Comparison of ENCODE assay signal across 1 cellular context in the genomic region with DNA sequence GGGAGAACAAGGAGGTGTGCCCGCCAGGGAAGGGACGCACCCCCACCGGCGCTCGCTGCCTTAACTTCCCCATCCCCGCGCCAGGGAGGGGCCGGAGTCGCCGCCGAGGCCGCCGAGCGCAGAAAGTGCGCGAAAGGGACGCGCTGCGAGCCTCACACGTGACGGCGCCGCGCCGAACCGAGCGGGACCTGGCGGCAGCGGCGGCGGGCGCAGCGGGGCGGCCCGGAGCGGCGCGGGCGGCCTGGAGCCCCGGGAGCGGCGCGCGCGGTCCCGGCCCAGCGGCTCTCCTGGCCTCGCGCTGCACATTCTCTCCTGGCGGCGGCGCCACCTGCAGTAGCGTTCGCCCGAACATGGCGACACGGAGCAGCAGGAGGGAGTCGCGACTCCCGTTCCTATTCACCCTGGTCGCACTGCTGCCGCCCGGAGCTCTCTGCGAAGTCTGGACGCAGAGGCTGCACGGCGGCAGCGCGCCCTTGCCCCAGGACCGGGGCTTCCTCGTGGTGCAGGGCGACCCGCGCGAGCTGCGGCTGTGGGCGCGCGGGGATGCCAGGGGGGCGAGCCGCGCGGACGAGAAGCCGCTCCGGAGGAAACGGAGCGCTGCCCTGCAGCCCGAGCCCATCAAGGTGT.
TF ChIP-seq lines count a peak whose summit lies in the region.

SORL1 (plus strand) TSS at position 333 of the 627 bp plus-strand sequence; CDS start at position 351, 18 bp downstream.

TF ChIP-seq in HepG2, 621 proteins besides CTCF, POLR2A, EP300 and RAD21 (continued from another document and continues in another):
- TF ChIP-seq, protein P1, sequence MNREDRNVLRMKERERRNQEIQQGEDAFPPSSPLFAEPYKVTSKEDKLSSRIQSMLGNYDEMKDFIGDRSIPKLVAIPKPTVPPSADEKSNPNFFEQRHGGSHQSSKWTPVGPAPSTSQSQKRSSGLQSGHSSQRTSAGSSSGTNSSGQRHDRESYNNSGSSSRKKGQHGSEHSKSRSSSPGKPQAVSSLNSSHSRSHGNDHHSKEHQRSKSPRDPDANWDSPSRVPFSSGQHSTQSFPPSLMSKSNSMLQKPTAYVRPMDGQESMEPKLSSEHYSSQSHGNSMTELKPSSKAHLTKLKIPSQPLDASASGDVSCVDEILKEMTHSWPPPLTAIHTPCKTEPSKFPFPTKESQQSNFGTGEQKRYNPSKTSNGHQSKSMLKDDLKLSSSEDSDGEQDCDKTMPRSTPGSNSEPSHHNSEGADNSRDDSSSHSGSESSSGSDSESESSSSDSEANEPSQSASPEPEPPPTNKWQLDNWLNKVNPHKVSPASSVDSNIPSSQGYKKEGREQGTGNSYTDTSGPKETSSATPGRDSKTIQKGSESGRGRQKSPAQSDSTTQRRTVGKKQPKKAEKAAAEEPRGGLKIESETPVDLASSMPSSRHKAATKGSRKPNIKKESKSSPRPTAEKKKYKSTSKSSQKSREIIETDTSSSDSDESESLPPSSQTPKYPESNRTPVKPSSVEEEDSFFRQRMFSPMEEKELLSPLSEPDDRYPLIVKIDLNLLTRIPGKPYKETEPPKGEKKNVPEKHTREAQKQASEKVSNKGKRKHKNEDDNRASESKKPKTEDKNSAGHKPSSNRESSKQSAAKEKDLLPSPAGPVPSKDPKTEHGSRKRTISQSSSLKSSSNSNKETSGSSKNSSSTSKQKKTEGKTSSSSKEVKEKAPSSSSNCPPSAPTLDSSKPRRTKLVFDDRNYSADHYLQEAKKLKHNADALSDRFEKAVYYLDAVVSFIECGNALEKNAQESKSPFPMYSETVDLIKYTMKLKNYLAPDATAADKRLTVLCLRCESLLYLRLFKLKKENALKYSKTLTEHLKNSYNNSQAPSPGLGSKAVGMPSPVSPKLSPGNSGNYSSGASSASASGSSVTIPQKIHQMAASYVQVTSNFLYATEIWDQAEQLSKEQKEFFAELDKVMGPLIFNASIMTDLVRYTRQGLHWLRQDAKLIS (CRISPR knock-in tag; IDR thresholded peaks at IDR 0.05), result no peak; the same call in 1 of the 2 replicates
- TF ChIP-seq NR3C1 (CRISPR knock-in tag; IDR thresholded peaks at IDR 0.05), result no peak
- TF ChIP-seq ZNF484 (CRISPR knock-in tag; IDR thresholded peaks at IDR 0.05; ENCODE audit: borderline replicate concordance, low read depth), result no peak
- TF ChIP-seq, protein P2, sequence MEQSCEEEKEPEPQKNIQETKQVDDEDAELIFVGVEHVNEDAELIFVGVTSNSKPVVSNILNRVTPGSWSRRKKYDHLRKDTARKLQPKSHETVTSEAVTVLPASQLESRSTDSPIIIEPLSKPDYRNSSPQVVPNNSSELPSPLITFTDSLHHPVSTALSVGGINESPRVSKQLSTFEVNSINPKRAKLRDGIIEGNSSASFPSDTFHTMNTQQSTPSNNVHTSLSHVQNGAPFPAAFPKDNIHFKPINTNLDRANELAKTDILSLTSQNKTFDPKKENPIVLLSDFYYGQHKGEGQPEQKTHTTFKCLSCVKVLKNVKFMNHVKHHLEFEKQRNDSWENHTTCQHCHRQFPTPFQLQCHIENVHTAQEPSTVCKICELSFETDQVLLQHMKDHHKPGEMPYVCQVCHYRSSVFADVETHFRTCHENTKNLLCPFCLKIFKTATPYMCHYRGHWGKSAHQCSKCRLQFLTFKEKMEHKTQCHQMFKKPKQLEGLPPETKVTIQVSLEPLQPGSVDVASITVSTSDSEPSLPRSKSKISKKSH (CRISPR knock-in tag; IDR thresholded peaks at IDR 0.05; ENCODE audit: borderline replicate concordance), result no peak
- TF ChIP-seq GPN1 (CRISPR knock-in tag; IDR thresholded peaks at IDR 0.05; ENCODE audit: borderline replicate concordance), result no peak
- no peak for TF ChIP-seq KDM4B (CRISPR knock-in tag; IDR thresholded peaks at IDR 0.05)
- TF ChIP-seq ZNF776 (CRISPR knock-in tag; IDR thresholded peaks at IDR 0.05), result peak; percentile 71
- peak; percentile 51; the same call in 1 of the 2 replicates for TF ChIP-seq NRL (CRISPR knock-in tag; IDR thresholded peaks at IDR 0.05; ENCODE audit: borderline replicate concordance)
- peak; percentile 69; the same call in 1 of the 2 replicates for TF ChIP-seq ZBTB38 (CRISPR knock-in tag; IDR thresholded peaks at IDR 0.05)
- no peak for TF ChIP-seq NFE2L2 (IDR thresholded peaks at IDR 0.05; ENCODE audit: low read length)
- TF ChIP-seq, protein P3, sequence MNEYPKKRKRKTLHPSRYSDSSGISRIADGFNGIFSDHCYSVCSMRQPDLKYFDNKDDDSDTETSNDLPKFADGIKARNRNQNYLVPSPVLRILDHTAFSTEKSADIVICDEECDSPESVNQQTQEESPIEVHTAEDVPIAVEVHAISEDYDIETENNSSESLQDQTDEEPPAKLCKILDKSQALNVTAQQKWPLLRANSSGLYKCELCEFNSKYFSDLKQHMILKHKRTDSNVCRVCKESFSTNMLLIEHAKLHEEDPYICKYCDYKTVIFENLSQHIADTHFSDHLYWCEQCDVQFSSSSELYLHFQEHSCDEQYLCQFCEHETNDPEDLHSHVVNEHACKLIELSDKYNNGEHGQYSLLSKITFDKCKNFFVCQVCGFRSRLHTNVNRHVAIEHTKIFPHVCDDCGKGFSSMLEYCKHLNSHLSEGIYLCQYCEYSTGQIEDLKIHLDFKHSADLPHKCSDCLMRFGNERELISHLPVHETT (CRISPR knock-in tag; conservative IDR thresholded peaks at IDR 0.05), result peak; percentile 36; the same call in 1 of the 2 replicates
- no peak for TF ChIP-seq SMARCE1 (IDR thresholded peaks at IDR 0.05; ENCODE audit: borderline replicate concordance)
- TF ChIP-seq PTBP1 (IDR thresholded peaks at IDR 0.05; ENCODE audit: low read depth, low read length, poor library complexity, severe bottlenecking), result no peak
- TF ChIP-seq SMYD3 (CRISPR knock-in tag; IDR thresholded peaks at IDR 0.05), result no peak
- TF ChIP-seq ZNF205 (CRISPR knock-in tag; IDR thresholded peaks at IDR 0.05), result no peak
- TF ChIP-seq SRF (IDR thresholded peaks at IDR 0.05; ENCODE audit: low read depth, low read length), result no peak
- TF ChIP-seq ZNF766 (CRISPR knock-in tag; IDR thresholded peaks at IDR 0.05; ENCODE audit: borderline replicate concordance), result peak; percentile 70; the same call in 1 of the 2 replicates
- no peak for TF ChIP-seq ZNF10 (CRISPR knock-in tag; IDR thresholded peaks at IDR 0.05; ENCODE audit: borderline replicate concordance, low read depth)
- TF ChIP-seq ZFX (CRISPR knock-in tag; IDR thresholded peaks at IDR 0.05; ENCODE audit: low read depth), result peak; percentile 70
- TF ChIP-seq BATF2 (CRISPR knock-in tag; IDR thresholded peaks at IDR 0.05), result no peak
- TF ChIP-seq, protein P4, sequence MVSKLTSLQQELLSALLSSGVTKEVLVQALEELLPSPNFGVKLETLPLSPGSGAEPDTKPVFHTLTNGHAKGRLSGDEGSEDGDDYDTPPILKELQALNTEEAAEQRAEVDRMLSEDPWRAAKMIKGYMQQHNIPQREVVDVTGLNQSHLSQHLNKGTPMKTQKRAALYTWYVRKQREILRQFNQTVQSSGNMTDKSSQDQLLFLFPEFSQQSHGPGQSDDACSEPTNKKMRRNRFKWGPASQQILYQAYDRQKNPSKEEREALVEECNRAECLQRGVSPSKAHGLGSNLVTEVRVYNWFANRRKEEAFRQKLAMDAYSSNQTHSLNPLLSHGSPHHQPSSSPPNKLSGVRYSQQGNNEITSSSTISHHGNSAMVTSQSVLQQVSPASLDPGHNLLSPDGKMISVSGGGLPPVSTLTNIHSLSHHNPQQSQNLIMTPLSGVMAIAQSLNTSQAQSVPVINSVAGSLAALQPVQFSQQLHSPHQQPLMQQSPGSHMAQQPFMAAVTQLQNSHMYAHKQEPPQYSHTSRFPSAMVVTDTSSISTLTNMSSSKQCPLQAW (CRISPR knock-in tag; IDR thresholded peaks at IDR 0.05), result no peak
- TF ChIP-seq, protein P5, sequence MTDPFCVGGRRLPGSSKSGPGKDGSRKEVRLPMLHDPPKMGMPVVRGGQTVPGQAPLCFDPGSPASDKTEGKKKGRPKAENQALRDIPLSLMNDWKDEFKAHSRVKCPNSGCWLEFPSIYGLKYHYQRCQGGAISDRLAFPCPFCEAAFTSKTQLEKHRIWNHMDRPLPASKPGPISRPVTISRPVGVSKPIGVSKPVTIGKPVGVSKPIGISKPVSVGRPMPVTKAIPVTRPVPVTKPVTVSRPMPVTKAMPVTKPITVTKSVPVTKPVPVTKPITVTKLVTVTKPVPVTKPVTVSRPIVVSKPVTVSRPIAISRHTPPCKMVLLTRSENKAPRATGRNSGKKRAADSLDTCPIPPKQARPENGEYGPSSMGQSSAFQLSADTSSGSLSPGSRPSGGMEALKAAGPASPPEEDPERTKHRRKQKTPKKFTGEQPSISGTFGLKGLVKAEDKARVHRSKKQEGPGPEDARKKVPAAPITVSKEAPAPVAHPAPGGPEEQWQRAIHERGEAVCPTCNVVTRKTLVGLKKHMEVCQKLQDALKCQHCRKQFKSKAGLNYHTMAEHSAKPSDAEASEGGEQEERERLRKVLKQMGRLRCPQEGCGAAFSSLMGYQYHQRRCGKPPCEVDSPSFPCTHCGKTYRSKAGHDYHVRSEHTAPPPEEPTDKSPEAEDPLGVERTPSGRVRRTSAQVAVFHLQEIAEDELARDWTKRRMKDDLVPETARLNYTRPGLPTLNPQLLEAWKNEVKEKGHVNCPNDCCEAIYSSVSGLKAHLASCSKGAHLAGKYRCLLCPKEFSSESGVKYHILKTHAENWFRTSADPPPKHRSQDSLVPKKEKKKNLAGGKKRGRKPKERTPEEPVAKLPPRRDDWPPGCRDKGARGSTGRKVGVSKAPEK (CRISPR knock-in tag; IDR thresholded peaks at IDR 0.05; ENCODE audit: borderline replicate concordance), result no peak
- TF ChIP-seq SIX1 (CRISPR knock-in tag; IDR thresholded peaks at IDR 0.05; ENCODE audit: borderline replicate concordance), result no peak
- peak; percentile 55; the same call in 1 of the 2 replicates for TF ChIP-seq ZMYM4 (CRISPR knock-in tag; IDR thresholded peaks at IDR 0.05)
- no peak for TF ChIP-seq YEATS4 (CRISPR knock-in tag; IDR thresholded peaks at IDR 0.05; ENCODE audit: borderline replicate concordance)
- peak; percentile 75; the same call in 1 of the 2 replicates for TF ChIP-seq ZNF343 (CRISPR knock-in tag; IDR thresholded peaks at IDR 0.05)
- TF ChIP-seq ZNF160 (CRISPR knock-in tag; IDR thresholded peaks at IDR 0.05), result no peak
- no peak for TF ChIP-seq SAFB2 (CRISPR knock-in tag; IDR thresholded peaks at IDR 0.05; ENCODE audit: borderline replicate concordance, low read depth)
- no peak for TF ChIP-seq GABPA (IDR thresholded peaks at IDR 0.05; ENCODE audit: low read depth, low read length)
- no peak for TF ChIP-seq GABPA (CRISPR knock-in tag; IDR thresholded peaks at IDR 0.05; ENCODE audit: low read depth)
- no peak for TF ChIP-seq FOXJ3 (CRISPR knock-in tag; IDR thresholded peaks at IDR 0.05; ENCODE audit: borderline replicate concordance)
- TF ChIP-seq MAFK (conservative IDR thresholded peaks at IDR 0.05 in 1 of 2, IDR thresholded peaks at IDR 0.05 in 1 of 2; ENCODE audit: low read length in 2 of 2), result no peak
- no peak for TF ChIP-seq HNRNPUL1 (IDR thresholded peaks at IDR 0.05; ENCODE audit: low read depth, low read length)
- 0 out of 4 replicates have a peak, but pooled peaks of 1 of the 2 experiments have one; percentile 17 for TF ChIP-seq KLF16 (CRISPR knock-in tag; IDR thresholded peaks at IDR 0.05)
- TF ChIP-seq MTA1 (CRISPR knock-in tag; IDR thresholded peaks at IDR 0.05; ENCODE audit: borderline replicate concordance), result 0 out of 2 replicates have a peak, but pooled peaks have one; percentile 24
- no peak for TF ChIP-seq SYNCRIP (IDR thresholded peaks at IDR 0.05; ENCODE audit: insufficient read depth, low read depth, low read length)
- peak; percentile 35; the same call in 1 of the 2 replicates for TF ChIP-seq NFATC3 (CRISPR knock-in tag; IDR thresholded peaks at IDR 0.05)
- no peak for TF ChIP-seq ZNF382 (CRISPR knock-in tag; IDR thresholded peaks at IDR 0.05; ENCODE audit: borderline replicate concordance)
- TF ChIP-seq, protein P6, sequence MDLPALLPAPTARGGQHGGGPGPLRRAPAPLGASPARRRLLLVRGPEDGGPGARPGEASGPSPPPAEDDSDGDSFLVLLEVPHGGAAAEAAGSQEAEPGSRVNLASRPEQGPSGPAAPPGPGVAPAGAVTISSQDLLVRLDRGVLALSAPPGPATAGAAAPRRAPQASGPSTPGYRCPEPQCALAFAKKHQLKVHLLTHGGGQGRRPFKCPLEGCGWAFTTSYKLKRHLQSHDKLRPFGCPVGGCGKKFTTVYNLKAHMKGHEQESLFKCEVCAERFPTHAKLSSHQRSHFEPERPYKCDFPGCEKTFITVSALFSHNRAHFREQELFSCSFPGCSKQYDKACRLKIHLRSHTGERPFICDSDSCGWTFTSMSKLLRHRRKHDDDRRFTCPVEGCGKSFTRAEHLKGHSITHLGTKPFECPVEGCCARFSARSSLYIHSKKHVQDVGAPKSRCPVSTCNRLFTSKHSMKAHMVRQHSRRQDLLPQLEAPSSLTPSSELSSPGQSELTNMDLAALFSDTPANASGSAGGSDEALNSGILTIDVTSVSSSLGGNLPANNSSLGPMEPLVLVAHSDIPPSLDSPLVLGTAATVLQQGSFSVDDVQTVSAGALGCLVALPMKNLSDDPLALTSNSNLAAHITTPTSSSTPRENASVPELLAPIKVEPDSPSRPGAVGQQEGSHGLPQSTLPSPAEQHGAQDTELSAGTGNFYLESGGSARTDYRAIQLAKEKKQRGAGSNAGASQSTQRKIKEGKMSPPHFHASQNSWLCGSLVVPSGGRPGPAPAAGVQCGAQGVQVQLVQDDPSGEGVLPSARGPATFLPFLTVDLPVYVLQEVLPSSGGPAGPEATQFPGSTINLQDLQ (CRISPR knock-in tag; IDR thresholded peaks at IDR 0.05), result 0 out of 2 replicates have a peak, but pooled peaks have one; percentile 59
- TF ChIP-seq FLYWCH1 (CRISPR knock-in tag; IDR thresholded peaks at IDR 0.05), result no peak
- TF ChIP-seq ZNF20 (CRISPR knock-in tag; IDR thresholded peaks at IDR 0.05), result no peak
- no peak for TF ChIP-seq RNF2 (conservative IDR thresholded peaks at IDR 0.05; ENCODE audit: low read depth)
- no peak for TF ChIP-seq ZNF879 (CRISPR knock-in tag; IDR thresholded peaks at IDR 0.05)
- TF ChIP-seq ZKSCAN5 (CRISPR knock-in tag; IDR thresholded peaks at IDR 0.05), result no peak
- no peak; the same call in 1 of the 2 replicates for TF ChIP-seq ZSCAN25 (CRISPR knock-in tag; IDR thresholded peaks at IDR 0.05)
